ENCODE assay signal across 10 cellular contexts in the genomic region with DNA sequence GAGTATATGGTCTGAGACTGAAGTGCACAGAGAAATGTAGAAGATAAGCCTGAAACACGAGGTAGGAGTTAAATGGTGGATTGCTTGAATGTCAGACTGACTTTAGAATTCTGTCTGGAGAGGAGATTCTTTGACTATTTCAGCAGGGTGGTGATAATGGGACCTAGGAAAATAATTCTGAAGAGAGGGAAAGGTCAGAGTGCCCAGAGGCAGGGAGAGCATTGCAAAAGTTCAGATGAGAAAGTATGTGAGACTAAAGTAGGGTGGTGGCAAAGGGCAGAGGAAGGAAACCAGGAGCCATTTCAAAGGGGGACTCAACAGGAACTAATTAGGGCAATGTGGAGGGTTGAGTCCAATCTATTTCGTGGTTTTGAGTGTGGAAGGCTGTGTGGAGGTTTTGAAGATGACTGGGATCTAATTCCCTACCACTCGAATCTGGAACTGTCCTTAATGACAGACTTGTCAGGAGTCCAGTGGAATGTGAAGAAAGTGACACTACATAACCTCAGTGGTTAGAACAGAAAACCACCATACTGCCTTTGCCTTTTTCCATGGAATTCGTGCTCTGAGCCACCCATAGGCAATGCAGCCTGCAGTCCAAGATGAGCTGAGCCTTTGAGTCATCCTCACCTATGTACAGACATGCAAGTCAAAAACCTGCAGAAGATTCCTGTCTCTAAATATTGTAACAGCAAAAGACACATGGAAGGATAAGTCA. TPM values are rescaled to one million over a fixed set of nuclear protein-coding genes. Genes with fewer than 3 reads are reported as not detected.
DNase-seq lines count a peak whose midpoint lies in the region; ATAC-seq and TF ChIP-seq lines count a peak whose summit lies in the region.
"Had no signal": no experiment of that assay in that cellular context is flagged by ENCODE, and none has a peak within 500 bp of the region (broad histone marks: within the 10 kb centered on the region; RNA-seq: fewer than 3 reads in every experiment).

No MANE protein-coding gene starts in this region.

- DNase-seq in GM03348 (ENCODE audit: low spot score) (peak; percentile 57), RWPE2 (ENCODE audit: low spot score) (no peak), dorsolateral prefrontal cortex (no peak), sciatic nerve (ENCODE audit: low spot score) (no peak), esophagus muscularis mucosa (ENCODE audit: extremely low spot score) (no peak), Ammon's horn (ENCODE audit: low spot score) (no peak)
- DNase-seq: activated CD4-positive, alpha-beta T cell treated with anti-CD3 and anti-CD28 coated beads, Interleukin-2, amount 50 U/mL, for 1 hour; NCI-H1417 had no signal

- intact Hi-C loops in dorsolateral prefrontal cortex (cut with DNase I) = loop anchor here in 1 of 2 donors (10.0 kb wide), 1 partner anchor 243 kb away; no protein-coding TSS in a partner anchor
- intact Hi-C loops in sciatic nerve (cut with DNase I) = no loop called here
- intact Hi-C loops in esophagus muscularis mucosa (cut with DNase I) = no loop called here

- H3K27me3 ChIP-seq in RWPE2 (ENCODE audit: insufficient read depth, poor library complexity, severe bottlenecking) = no peaks in the 10 kb centered on the region
- no peaks in the 10 kb centered on the region for H3K27me3 ChIP-seq in dorsolateral prefrontal cortex
- H3K27me3 ChIP-seq in esophagus muscularis mucosa = no peaks in the 10 kb centered on the region

- no peaks in the 10 kb centered on the region for H3K4me1 ChIP-seq in RWPE2 (ENCODE audit: insufficient read depth, poor library complexity, severe bottlenecking)
- no peaks in the 10 kb centered on the region for H3K4me1 ChIP-seq in esophagus muscularis mucosa

- H3K9me3 ChIP-seq in RWPE2 (ENCODE audit: severe bottlenecking) = no peaks in the 10 kb centered on the region
- H3K9me3 ChIP-seq in esophagus muscularis mucosa = no peaks in the 10 kb centered on the region

- H3K36me3 ChIP-seq in RWPE2 (ENCODE audit: low read depth) (peaks cover 36% of the 10 kb centered on the region), esophagus muscularis mucosa (peaks cover 0 to 50% (median 35%) of the 10 kb centered on the region in 4 donors)

- TF ChIP-seq POLR2A in esophagus muscularis mucosa (IDR thresholded peaks at IDR 0.05; ENCODE audit: low read depth) = no peak

- H3K4me3 ChIP-seq in RWPE2 (ENCODE audit: severe bottlenecking) = no peak overlapping the region
- no peak overlapping the region for H3K4me3 ChIP-seq in dorsolateral prefrontal cortex
- no peak overlapping the region for H3K4me3 ChIP-seq in esophagus muscularis mucosa

- ATAC-seq in RWPE2 (ENCODE audit: low read depth) = peak; percentile 70
- peak; percentile 26 for ATAC-seq in sciatic nerve
- no peak for ATAC-seq in HG03460 (IDR thresholded peaks at IDR 0.05; ENCODE audit: unreplicated experiment)
- ATAC-seq: SK-N-SH treated with all-trans-retinoic acid at 6 μM for 48 hours had no signal

- WGBS in esophagus muscularis mucosa = 88% methylated on average over 4 of the region's 4 CpGs

- no peak overlapping the region for H3K27ac ChIP-seq in RWPE2 (ENCODE audit: poor library complexity, severe bottlenecking)
- H3K27ac ChIP-seq in dorsolateral prefrontal cortex = peak overlapping the region in 44 of 59 donors; percentile 3 to 98 (median 67)
- no peak overlapping the region for H3K27ac ChIP-seq in esophagus muscularis mucosa (replicated peaks in 1 of 4)

- TF ChIP-seq CTCF in RWPE2 (IDR thresholded peaks at IDR 0.05; ENCODE audit: poor library complexity, severe bottlenecking) (no peak), dorsolateral prefrontal cortex (IDR thresholded peaks at IDR 0.05 in 54 of 56, conservative IDR thresholded peaks at IDR 0.05 in 2 of 56; ENCODE audit: low read depth in 1 of 56, partially characterized antibody in 56 of 56) (no peak), esophagus muscularis mucosa (IDR thresholded peaks at IDR 0.05) (no peak)

- TF ChIP-seq EP300 in esophagus muscularis mucosa (IDR thresholded peaks at IDR 0.05) = no peak

RNA-seq across cellular contexts. Expression of a gene that starts 16.1 kb away (rescaled TPM):
- total RNA-seq in dorsolateral prefrontal cortex (100 to 1,000 TPM in 3 of 120 experiments, 10 to 100 TPM in 117; 23.2 to 140 (median 47.8) TPM), sciatic nerve (16.9 TPM), esophagus muscularis mucosa (10 to 100 TPM in 3 of 4 donors, 1 to 10 TPM in 1; 7.6 to 21.4 (median 14.7) TPM)

RNA-seq across cellular contexts. Expression of a gene that starts 45.6 kb away (rescaled TPM):
- total RNA-seq in dorsolateral prefrontal cortex (under 1 TPM in 1 of 120 experiments, not detected in 119; 0.56 TPM), sciatic nerve (0.36 TPM), esophagus muscularis mucosa (under 1 TPM in 1 of 4 donors, not detected in 3; 0.32 TPM)

RNA-seq across cellular contexts. Expression of a gene that starts 54.6 kb away (rescaled TPM):
- total RNA-seq in dorsolateral prefrontal cortex = 1,000 to 10,000 TPM in 22 of 120 experiments, 100 to 1,000 TPM in 98; 175 to 2,533 (median 594) TPM
- total RNA-seq in sciatic nerve = 185 TPM
- 100 to 1,000 TPM in 3 of 4 donors, 10 to 100 TPM in 1; 84.6 to 191 (median 139) TPM for total RNA-seq in esophagus muscularis mucosa

Comparison
In these comparisons a context has a peak if more than half of its experiments do, and no peak if none do; other contexts are left out.
1. H3K27ac ChIP-seq: peak in dorsolateral prefrontal cortex (44 of 59); none in RWPE2 (single experiment) and esophagus muscularis mucosa (0 of 4).